In the genomic region with DNA sequence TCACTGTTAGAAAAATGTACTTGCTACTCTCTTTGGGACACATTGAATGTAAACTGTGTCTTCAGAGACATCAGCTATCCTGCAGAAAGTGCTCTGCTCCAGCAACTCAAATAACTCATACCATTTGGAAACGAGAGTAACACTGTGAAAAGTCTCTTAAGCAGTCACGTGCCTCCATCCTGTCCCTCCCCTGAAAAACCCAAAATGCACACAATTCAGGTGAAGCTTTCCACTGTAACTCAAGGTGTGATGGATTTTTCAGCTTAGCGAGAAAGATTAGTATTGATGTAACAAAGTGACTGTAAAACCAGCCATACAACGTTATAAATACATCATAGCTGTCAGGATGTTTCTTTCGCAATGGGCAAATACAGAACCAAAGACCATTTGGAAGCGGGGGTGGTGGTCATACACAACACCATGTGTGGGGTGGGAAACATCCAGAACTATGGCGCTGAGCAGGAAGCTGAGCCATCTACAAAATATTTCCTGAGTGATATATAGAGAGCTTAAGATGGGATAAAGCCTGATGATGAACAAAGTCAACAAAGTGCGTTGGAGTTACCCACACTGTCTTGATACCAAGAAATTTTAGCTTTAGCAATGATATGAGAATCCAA, we compare ENCODE assay signal across 1 cellular context.
TF ChIP-seq lines count a peak whose summit lies in the region.

No MANE protein-coding gene starts in this region.

TF ChIP-seq in HepG2, 621 proteins besides CTCF, POLR2A, EP300 and RAD21 (continued from another document):
- TF ChIP-seq, protein P1, sequence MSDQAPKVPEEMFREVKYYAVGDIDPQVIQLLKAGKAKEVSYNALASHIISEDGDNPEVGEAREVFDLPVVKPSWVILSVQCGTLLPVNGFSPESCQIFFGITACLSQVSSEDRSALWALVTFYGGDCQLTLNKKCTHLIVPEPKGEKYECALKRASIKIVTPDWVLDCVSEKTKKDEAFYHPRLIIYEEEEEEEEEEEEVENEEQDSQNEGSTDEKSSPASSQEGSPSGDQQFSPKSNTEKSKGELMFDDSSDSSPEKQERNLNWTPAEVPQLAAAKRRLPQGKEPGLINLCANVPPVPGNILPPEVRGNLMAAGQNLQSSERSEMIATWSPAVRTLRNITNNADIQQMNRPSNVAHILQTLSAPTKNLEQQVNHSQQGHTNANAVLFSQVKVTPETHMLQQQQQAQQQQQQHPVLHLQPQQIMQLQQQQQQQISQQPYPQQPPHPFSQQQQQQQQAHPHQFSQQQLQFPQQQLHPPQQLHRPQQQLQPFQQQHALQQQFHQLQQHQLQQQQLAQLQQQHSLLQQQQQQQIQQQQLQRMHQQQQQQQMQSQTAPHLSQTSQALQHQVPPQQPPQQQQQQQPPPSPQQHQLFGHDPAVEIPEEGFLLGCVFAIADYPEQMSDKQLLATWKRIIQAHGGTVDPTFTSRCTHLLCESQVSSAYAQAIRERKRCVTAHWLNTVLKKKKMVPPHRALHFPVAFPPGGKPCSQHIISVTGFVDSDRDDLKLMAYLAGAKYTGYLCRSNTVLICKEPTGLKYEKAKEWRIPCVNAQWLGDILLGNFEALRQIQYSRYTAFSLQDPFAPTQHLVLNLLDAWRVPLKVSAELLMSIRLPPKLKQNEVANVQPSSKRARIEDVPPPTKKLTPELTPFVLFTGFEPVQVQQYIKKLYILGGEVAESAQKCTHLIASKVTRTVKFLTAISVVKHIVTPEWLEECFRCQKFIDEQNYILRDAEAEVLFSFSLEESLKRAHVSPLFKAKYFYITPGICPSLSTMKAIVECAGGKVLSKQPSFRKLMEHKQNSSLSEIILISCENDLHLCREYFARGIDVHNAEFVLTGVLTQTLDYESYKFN (CRISPR knock-in tag; conservative IDR thresholded peaks at IDR 0.05), result no peak
- 0 out of 2 replicates have a peak, but pooled peaks have one; percentile 10 for TF ChIP-seq FOXA3 (CRISPR knock-in tag; IDR thresholded peaks at IDR 0.05)
- TF ChIP-seq ZBTB21 (CRISPR knock-in tag; IDR thresholded peaks at IDR 0.05), result 0 out of 2 replicates have a peak, but pooled peaks have one; percentile 28
- TF ChIP-seq, protein P2, sequence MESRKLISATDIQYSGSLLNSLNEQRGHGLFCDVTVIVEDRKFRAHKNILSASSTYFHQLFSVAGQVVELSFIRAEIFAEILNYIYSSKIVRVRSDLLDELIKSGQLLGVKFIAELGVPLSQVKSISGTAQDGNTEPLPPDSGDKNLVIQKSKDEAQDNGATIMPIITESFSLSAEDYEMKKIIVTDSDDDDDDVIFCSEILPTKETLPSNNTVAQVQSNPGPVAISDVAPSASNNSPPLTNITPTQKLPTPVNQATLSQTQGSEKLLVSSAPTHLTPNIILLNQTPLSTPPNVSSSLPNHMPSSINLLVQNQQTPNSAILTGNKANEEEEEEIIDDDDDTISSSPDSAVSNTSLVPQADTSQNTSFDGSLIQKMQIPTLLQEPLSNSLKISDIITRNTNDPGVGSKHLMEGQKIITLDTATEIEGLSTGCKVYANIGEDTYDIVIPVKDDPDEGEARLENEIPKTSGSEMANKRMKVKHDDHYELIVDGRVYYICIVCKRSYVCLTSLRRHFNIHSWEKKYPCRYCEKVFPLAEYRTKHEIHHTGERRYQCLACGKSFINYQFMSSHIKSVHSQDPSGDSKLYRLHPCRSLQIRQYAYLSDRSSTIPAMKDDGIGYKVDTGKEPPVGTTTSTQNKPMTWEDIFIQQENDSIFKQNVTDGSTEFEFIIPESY (CRISPR knock-in tag; IDR thresholded peaks at IDR 0.05), result peak; percentile 70; the same call in 1 of the 2 replicates
- TF ChIP-seq GATAD2A (CRISPR knock-in tag; IDR thresholded peaks at IDR 0.05), result peak; percentile 40; the same call in 1 of the 2 replicates
- peak; percentile 40; the same call in 1 of the 2 replicates for TF ChIP-seq FOSL2 (CRISPR knock-in tag; IDR thresholded peaks at IDR 0.05)
- TF ChIP-seq HNRNPK (IDR thresholded peaks at IDR 0.05; ENCODE audit: low read depth, low read length, poor library complexity, severe bottlenecking), result no peak
- peak; percentile 45; the same call in 1 of the 2 replicates for TF ChIP-seq ZNF644 (CRISPR knock-in tag; IDR thresholded peaks at IDR 0.05; ENCODE audit: low read depth)
- peak; percentile 11; the same call in 1 of the 2 replicates for TF ChIP-seq HOMEZ (CRISPR knock-in tag; IDR thresholded peaks at IDR 0.05; ENCODE audit: low read depth)
- TF ChIP-seq, protein P3, sequence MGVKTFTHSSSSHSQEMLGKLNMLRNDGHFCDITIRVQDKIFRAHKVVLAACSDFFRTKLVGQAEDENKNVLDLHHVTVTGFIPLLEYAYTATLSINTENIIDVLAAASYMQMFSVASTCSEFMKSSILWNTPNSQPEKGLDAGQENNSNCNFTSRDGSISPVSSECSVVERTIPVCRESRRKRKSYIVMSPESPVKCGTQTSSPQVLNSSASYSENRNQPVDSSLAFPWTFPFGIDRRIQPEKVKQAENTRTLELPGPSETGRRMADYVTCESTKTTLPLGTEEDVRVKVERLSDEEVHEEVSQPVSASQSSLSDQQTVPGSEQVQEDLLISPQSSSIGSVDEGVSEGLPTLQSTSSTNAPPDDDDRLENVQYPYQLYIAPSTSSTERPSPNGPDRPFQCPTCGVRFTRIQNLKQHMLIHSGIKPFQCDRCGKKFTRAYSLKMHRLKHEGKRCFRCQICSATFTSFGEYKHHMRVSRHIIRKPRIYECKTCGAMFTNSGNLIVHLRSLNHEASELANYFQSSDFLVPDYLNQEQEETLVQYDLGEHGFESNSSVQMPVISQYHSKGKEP (CRISPR knock-in tag; IDR thresholded peaks at IDR 0.05), result no peak
- TF ChIP-seq, protein P4, sequence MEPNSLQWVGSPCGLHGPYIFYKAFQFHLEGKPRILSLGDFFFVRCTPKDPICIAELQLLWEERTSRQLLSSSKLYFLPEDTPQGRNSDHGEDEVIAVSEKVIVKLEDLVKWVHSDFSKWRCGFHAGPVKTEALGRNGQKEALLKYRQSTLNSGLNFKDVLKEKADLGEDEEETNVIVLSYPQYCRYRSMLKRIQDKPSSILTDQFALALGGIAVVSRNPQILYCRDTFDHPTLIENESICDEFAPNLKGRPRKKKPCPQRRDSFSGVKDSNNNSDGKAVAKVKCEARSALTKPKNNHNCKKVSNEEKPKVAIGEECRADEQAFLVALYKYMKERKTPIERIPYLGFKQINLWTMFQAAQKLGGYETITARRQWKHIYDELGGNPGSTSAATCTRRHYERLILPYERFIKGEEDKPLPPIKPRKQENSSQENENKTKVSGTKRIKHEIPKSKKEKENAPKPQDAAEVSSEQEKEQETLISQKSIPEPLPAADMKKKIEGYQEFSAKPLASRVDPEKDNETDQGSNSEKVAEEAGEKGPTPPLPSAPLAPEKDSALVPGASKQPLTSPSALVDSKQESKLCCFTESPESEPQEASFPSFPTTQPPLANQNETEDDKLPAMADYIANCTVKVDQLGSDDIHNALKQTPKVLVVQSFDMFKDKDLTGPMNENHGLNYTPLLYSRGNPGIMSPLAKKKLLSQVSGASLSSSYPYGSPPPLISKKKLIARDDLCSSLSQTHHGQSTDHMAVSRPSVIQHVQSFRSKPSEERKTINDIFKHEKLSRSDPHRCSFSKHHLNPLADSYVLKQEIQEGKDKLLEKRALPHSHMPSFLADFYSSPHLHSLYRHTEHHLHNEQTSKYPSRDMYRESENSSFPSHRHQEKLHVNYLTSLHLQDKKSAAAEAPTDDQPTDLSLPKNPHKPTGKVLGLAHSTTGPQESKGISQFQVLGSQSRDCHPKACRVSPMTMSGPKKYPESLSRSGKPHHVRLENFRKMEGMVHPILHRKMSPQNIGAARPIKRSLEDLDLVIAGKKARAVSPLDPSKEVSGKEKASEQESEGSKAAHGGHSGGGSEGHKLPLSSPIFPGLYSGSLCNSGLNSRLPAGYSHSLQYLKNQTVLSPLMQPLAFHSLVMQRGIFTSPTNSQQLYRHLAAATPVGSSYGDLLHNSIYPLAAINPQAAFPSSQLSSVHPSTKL (CRISPR knock-in tag; IDR thresholded peaks at IDR 0.05), result peak; percentile 28; the same call in 1 of the 2 replicates
- peak; percentile 55 for TF ChIP-seq CEBPG (CRISPR knock-in tag; IDR thresholded peaks at IDR 0.05)
- 0 out of 2 replicates have a peak, but pooled peaks have one; percentile 12 for TF ChIP-seq POGZ (CRISPR knock-in tag; IDR thresholded peaks at IDR 0.05)
- no peak for TF ChIP-seq FOXA1 (IDR thresholded peaks at IDR 0.05)
- TF ChIP-seq FOXA1 (CRISPR knock-in tag; IDR thresholded peaks at IDR 0.05), result peak; percentile 27; the same call in 1 of the 2 replicates
- peak; percentile 54; the same call in 1 of the 2 replicates for TF ChIP-seq CEBPB (IDR thresholded peaks at IDR 0.05; ENCODE audit: borderline replicate concordance, low read depth, low read length)
- TF ChIP-seq USF2 (IDR thresholded peaks at IDR 0.05; ENCODE audit: low read depth, low read length), result no peak
- no peak for TF ChIP-seq USF2 (CRISPR knock-in tag; IDR thresholded peaks at IDR 0.05; ENCODE audit: borderline replicate concordance)
- no peak for TF ChIP-seq GABPA (IDR thresholded peaks at IDR 0.05; ENCODE audit: low read depth, low read length)
- TF ChIP-seq GABPA (CRISPR knock-in tag; IDR thresholded peaks at IDR 0.05; ENCODE audit: low read depth), result 0 out of 2 replicates have a peak, but pooled peaks have one; percentile 12
- TF ChIP-seq PRDM4 (CRISPR knock-in tag; IDR thresholded peaks at IDR 0.05; ENCODE audit: borderline replicate concordance), result no peak
- peak; percentile 17; the same call in 1 of the 2 replicates for TF ChIP-seq ETV5 (CRISPR knock-in tag; IDR thresholded peaks at IDR 0.05; ENCODE audit: borderline replicate concordance)
